Comparison of ENCODE assay signal across 8 cellular contexts in genomic region chr9:128006360-128007024, GRCh38. TPM values are rescaled to one million over a fixed set of nuclear protein-coding genes. Genes with fewer than 3 reads are reported as not detected.
DNase-seq lines count a peak whose midpoint lies in the region; ATAC-seq, FAIRE-seq and TF ChIP-seq lines count a peak whose summit lies in the region.
"Had no signal": no experiment of that assay in that cellular context is flagged by ENCODE, and none has a peak within 500 bp of the region (broad histone marks: within the 10 kb centered on the region; RNA-seq: fewer than 3 reads in every experiment).

No MANE protein-coding gene starts in this region.

- H3K4ac ChIP-seq in neuronal stem cell (ENCODE audit: low read length), result no peak overlapping the region

- no peak overlapping the region for H4K91ac ChIP-seq in neuronal stem cell (ENCODE audit: low read depth, low read length, poor library complexity)

- FAIRE-seq in GM12891 (lab: Jason Lieb, UNC), result no peak

- H2AK5ac ChIP-seq in neuronal stem cell (ENCODE audit: low read depth, low read length), result no peak overlapping the region

- no peak overlapping the region for H3K14ac ChIP-seq in neuronal stem cell (ENCODE audit: low read length)

- no peak overlapping the region for H4K8ac ChIP-seq in neuronal stem cell (ENCODE audit: low read depth, low read length)

- no peak overlapping the region for H2BK120ac ChIP-seq in neuronal stem cell (ENCODE audit: low read depth, low read length)

- no CpG with 5 or more reads among the region's 11 CpGs for WGBS in neuronal stem cell (ENCODE audit: extremely low coverage in 2 of 2, insufficient read length in 2 of 2, insufficient replicate concordance in 1 of 2), 2 donors
- 79 to 95% methylated on average over 8 to 11 of the region's 11 CpGs for WGBS in gastroesophageal sphincter (ENCODE audit: low coverage in 1 of 2), 2 donors

- peak overlapping the region; percentile 12 for H3K4me2 ChIP-seq in OCI-LY7 (ENCODE audit: low read length)
- no peak overlapping the region for H3K4me2 ChIP-seq in neuronal stem cell (ENCODE audit: insufficient read depth, low read length, poor library complexity, severe bottlenecking)

- no peaks in the 10 kb centered on the region for H3K9me2 ChIP-seq in OCI-LY7 (ENCODE audit: insufficient read depth, low read length)

- H3K79me1 ChIP-seq in neuronal stem cell (ENCODE audit: low read depth, low read length), result no peaks in the 10 kb centered on the region

- H3K4me1 Mint-ChIP-seq in Calu3 (ENCODE audit: low read depth, unreplicated experiment) (peaks cover 21% of the 10 kb centered on the region), MCF 10A (ENCODE audit: insufficient read depth, unreplicated experiment) (peaks cover 15% of the 10 kb centered on the region)

- intact Hi-C loops in Calu3 (cut with micrococcal nuclease; ENCODE audit: unreplicated experiment), result no loop called here
- intact Hi-C loops in OCI-LY7 (cut with micrococcal nuclease; ENCODE audit: unreplicated experiment), result loop anchor here (2.0 kb wide), 1 partner anchor 22 kb away; no protein-coding TSS in a partner anchor
- intact Hi-C loops in MCF 10A (cut with micrococcal nuclease), result no loop called here

- no peak for ATAC-seq in gastroesophageal sphincter

- no peak for TF ChIP-seq EP300 in gastroesophageal sphincter (IDR thresholded peaks at IDR 0.05)

- peak; percentile 42 for DNase-seq in Calu3
- DNase-seq in OCI-LY7 (ENCODE audit: low spot score), result no peak
- peak; percentile 45 for DNase-seq in MCF 10A (ENCODE audit: unreplicated experiment)
- no peak for DNase-seq in neuronal stem cell (ENCODE audit: low spot score)
- no peak for DNase-seq in brain microvascular endothelial cell
- DNase-seq in GM12891 (ENCODE audit: insufficient read length, low spot score), result no peak

- in situ Hi-C loops in brain microvascular endothelial cell (cut with HindIII; ENCODE audit: low pct_ligation_motif_present, low sequenced_read_pairs), result no loop called here

- no peak overlapping the region for H2BK12ac ChIP-seq in neuronal stem cell (ENCODE audit: low read length)

- no peaks in the 10 kb centered on the region for H3K27me3 Mint-ChIP-seq in Calu3 (ENCODE audit: unreplicated experiment)
- H3K27me3 Mint-ChIP-seq in MCF 10A (ENCODE audit: insufficient read depth, unreplicated experiment), result no peaks in the 10 kb centered on the region

- peaks cover 13% of the 10 kb centered on the region for H3K36me3 Mint-ChIP-seq in Calu3 (ENCODE audit: insufficient read depth, unreplicated experiment)
- H3K36me3 Mint-ChIP-seq in MCF 10A (ENCODE audit: insufficient read depth, unreplicated experiment), result no peaks in the 10 kb centered on the region

- H2BK15ac ChIP-seq in neuronal stem cell (ENCODE audit: low read length), result no peak overlapping the region

- no peak overlapping the region for H3K9ac ChIP-seq in neuronal stem cell (ENCODE audit: low read depth, low read length, poor library complexity)

- no peaks in the 10 kb centered on the region for H4K20me1 ChIP-seq in OCI-LY7 (ENCODE audit: insufficient read depth, low read length)

- H3K4me3 Mint-ChIP-seq in Calu3 (ENCODE audit: low read depth, unreplicated experiment) (no peak overlapping the region), MCF 10A (ENCODE audit: unreplicated experiment) (no peak overlapping the region)

- H3K23ac ChIP-seq in neuronal stem cell (ENCODE audit: low read depth, low read length, poor library complexity), result no peak overlapping the region

- H2AFZ ChIP-seq in OCI-LY7 (ENCODE audit: low read length), result peak overlapping the region; percentile 20; the same call in 1 of the 2 replicates
- H2AFZ ChIP-seq in neuronal stem cell (ENCODE audit: low read length), result peak overlapping the region; percentile 89

- H3K4me3 ChIP-seq in OCI-LY7 (ENCODE audit: low read depth, low read length, poor library complexity, severe bottlenecking), result no peak overlapping the region
- no peak overlapping the region for H3K4me3 ChIP-seq in neuronal stem cell (ENCODE audit: low read length in 2 of 2)
- no peak overlapping the region for H3K4me3 ChIP-seq in gastroesophageal sphincter
- H3K4me3 ChIP-seq in brain microvascular endothelial cell (ENCODE audit: low read depth, low read length), result no peak overlapping the region
- H3K4me3 ChIP-seq: right atrium auricular region had no signal

- H3K27me3 ChIP-seq in neuronal stem cell (ENCODE audit: control insufficient read depth in 3 of 3, insufficient read depth in 3 of 3, low read depth in 1 of 3, low read length in 3 of 3) (peaks cover 0 to 4% (median 0%) of the 10 kb centered on the region in 3 experiments), gastroesophageal sphincter (no peaks in the 10 kb centered on the region), brain microvascular endothelial cell (replicated peaks) (no peaks in the 10 kb centered on the region)
- H3K27me3 ChIP-seq: right atrium auricular region had no signal

- no peak overlapping the region for H2BK5ac ChIP-seq in neuronal stem cell (ENCODE audit: low read length)

- POLR2A ChIA-PET in OCI-LY7 (lab: Charles Lee), result interaction anchor here (0.7 to 2.1 kb wide), 7 partner anchors 10 to 739 kb away, joined by 3 to 14 read pairs (median 5); partner anchors contain the start of gene EEIG1
- POLR2A ChIA-PET in MCF 10A (lab: Yijun Ruan, JAX), result interaction anchor here (0.7 to 1.8 kb wide), 3 partner anchors 25 to 52 kb away, joined by 3 to 8 read pairs (median 3); no protein-coding TSS in a partner anchor

- H3K18ac ChIP-seq in neuronal stem cell (ENCODE audit: low read length), result no peak overlapping the region

- TF ChIP-seq POLR2A in gastroesophageal sphincter (IDR thresholded peaks at IDR 0.05), result no peak
- no peak for TF ChIP-seq POLR2A in GM12891 (IDR thresholded peaks at IDR 0.05; ENCODE audit: low read depth, low read length)

- peaks cover 44% of the 10 kb centered on the region for H3K4me1 ChIP-seq in OCI-LY7 (ENCODE audit: insufficient read depth, low read length, poor library complexity, severe bottlenecking)
- peaks cover 0 to 14% of the 10 kb centered on the region in 2 donors for H3K4me1 ChIP-seq in neuronal stem cell (ENCODE audit: control insufficient read depth in 2 of 2, insufficient read depth in 1 of 2, low read depth in 1 of 2, low read length in 2 of 2)
- H3K4me1 ChIP-seq in gastroesophageal sphincter, result peaks cover 0 to 23% (median 4%) of the 10 kb centered on the region in 3 donors

- H3K9me3 Mint-ChIP-seq in Calu3 (ENCODE audit: low read depth, unreplicated experiment), result peaks cover 3% of the 10 kb centered on the region
- H3K9me3 Mint-ChIP-seq in MCF 10A (ENCODE audit: unreplicated experiment), result peaks cover 8% of the 10 kb centered on the region

- H3K27ac ChIP-seq in OCI-LY7 (ENCODE audit: low read depth, low read length, poor library complexity, severe bottlenecking) (peak overlapping the region; percentile 94), neuronal stem cell (replicated peaks; ENCODE audit: low read length) (no peak overlapping the region), gastroesophageal sphincter (peak overlapping the region in 1 of 4 donors; percentile 10), brain microvascular endothelial cell (no peak overlapping the region)
- H3K27ac ChIP-seq: right atrium auricular region had no signal

- CTCF ChIA-PET in Calu3 (lab: Charles Lee) (interaction anchor here (0.7 kb wide), 3 partner anchors 51 to 111 kb away, joined by 3 to 8 read pairs (median 6); no protein-coding TSS in a partner anchor), OCI-LY7 (lab: Charles Lee; ENCODE audit: unreplicated experiment) (no interaction called here), MCF 10A (lab: Yijun Ruan, JAX) (interaction anchor here (1.0 kb wide), 1 partner anchor 63 kb away, joined by 4 read pairs; no protein-coding TSS in a partner anchor)

- H3K9me3 ChIP-seq in OCI-LY7 (ENCODE audit: low read length) (no peaks in the 10 kb centered on the region), neuronal stem cell (replicated peaks in 1 of 2; ENCODE audit: control insufficient read depth in 2 of 2, insufficient read depth in 1 of 2, low read depth in 1 of 2, low read length in 2 of 2) (peaks cover 3 to 5% of the 10 kb centered on the region in 2 donors), gastroesophageal sphincter (peaks cover 0 to 4% (median 0%) of the 10 kb centered on the region in 3 donors)

- BruUV-seq in Calu3 (replicated peaks; lab: Mats Ljungman, UMichigan) (no TSS peak), OCI-LY7 (replicated peaks; lab: Mats Ljungman, UMichigan) (no TSS peak), MCF 10A (replicated peaks; lab: Mats Ljungman, UMichigan) (no TSS peak)

- H3K79me2 ChIP-seq in OCI-LY7 (ENCODE audit: insufficient read depth, low read depth, low read length), result no peaks in the 10 kb centered on the region

- TF ChIP-seq CTCF in Calu3 (IDR thresholded peaks at IDR 0.05; ENCODE audit: unreplicated experiment) (no peak), OCI-LY7 (conservative IDR thresholded peaks at IDR 0.05; ENCODE audit: low read length) (no peak), MCF 10A (IDR thresholded peaks at IDR 0.05; ENCODE audit: unreplicated experiment) (no peak), gastroesophageal sphincter (IDR thresholded peaks at IDR 0.05) (no peak), brain microvascular endothelial cell (IDR thresholded peaks at IDR 0.05; ENCODE audit: low read depth, low read length, missing control alignments) (no peak)

- no peaks in the 10 kb centered on the region for H3K36me3 ChIP-seq in OCI-LY7 (ENCODE audit: insufficient read depth, low read length)
- H3K36me3 ChIP-seq in neuronal stem cell (replicated peaks in 1 of 2; ENCODE audit: control insufficient read depth in 2 of 2, insufficient read depth in 2 of 2, low read length in 2 of 2), result no peaks in the 10 kb centered on the region
- H3K36me3 ChIP-seq in gastroesophageal sphincter, result no peaks in the 10 kb centered on the region
- no peaks in the 10 kb centered on the region for H3K36me3 ChIP-seq in brain microvascular endothelial cell (replicated peaks)
- H3K36me3 ChIP-seq: right atrium auricular region had no signal

- H3K27ac Mint-ChIP-seq in Calu3 (ENCODE audit: unreplicated experiment) (peak overlapping the region; percentile 77), MCF 10A (ENCODE audit: low read depth, unreplicated experiment) (no peak overlapping the region)

TF ChIP-seq in GM12891, 5 proteins besides CTCF, POLR2A, EP300 and RAD21:
- no peak for TF ChIP-seq POU2F2 (IDR thresholded peaks at IDR 0.05; ENCODE audit: low read depth, low read length)

RNA-seq across cellular contexts. Expression of gene EEIG1, which starts 25.7 kb away (rescaled TPM):
- total RNA-seq in Calu3 (2022), result 80.7 and 84.6 TPM in 2 replicates
- total RNA-seq in OCI-LY7 (2014; rRNA removed; shearing (Covaris generic)), result 25.8 and 34.7 TPM in 2 replicates
- 60.1 and 69.1 TPM in 2 replicates for total RNA-seq in OCI-LY7 (2022)
- 17.5 and 23.9 TPM in 2 replicates for total RNA-seq in MCF 10A (2022)
- polyA plus RNA-seq in neuronal stem cell (2013, experiment 1 of 2), result 22.0 TPM
- polyA plus RNA-seq in neuronal stem cell (2013, experiment 2 of 2), result 22.8 TPM
- total RNA-seq in gastroesophageal sphincter, result 10 to 100 TPM in 3 of 4 donors, 1 to 10 TPM in 1; 7.0 to 22.0 (median 16.3) TPM
- 26.9 TPM for polyA plus RNA-seq in GM12891 (2012; ENCODE audit: low read depth, missing spikeins)

Comparison
In these comparisons a context has a peak if more than half of its experiments do, and no peak if none do; other contexts are left out.
1. DNase-seq: peak in Calu3 (single experiment) and MCF 10A (single experiment); none in OCI-LY7 (single experiment), neuronal stem cell (single experiment), brain microvascular endothelial cell (single experiment) and GM12891 (single experiment).